Comparison of ENCODE assay signal across 7 cellular contexts in the genomic region with DNA sequence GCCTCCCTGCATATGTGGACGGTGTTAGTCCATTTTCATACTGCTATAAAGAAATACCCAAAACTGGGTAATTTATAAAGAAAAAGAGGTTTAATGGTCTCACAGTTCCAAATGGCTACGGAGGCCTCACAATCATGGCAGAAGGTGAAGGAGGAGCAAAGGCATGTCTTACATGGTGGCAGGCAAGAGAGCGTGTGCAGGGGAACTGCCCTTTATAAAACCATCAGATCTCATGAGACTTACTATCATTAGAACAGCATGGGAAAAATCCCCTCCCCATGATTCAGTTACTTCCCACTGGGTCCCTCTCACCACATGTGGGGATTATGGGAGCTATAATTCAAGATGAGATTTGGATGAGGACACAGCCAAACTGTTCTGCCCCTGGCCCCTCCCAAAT. TPM values are rescaled to one million over a fixed set of nuclear protein-coding genes. Genes with fewer than 3 reads are reported as not detected.
DNase-seq lines count a peak whose midpoint lies in the region; ATAC-seq and TF ChIP-seq lines count a peak whose summit lies in the region.
"Not testable (repeated sequence)": the region's sequence is repeated elsewhere in the genome, so short reads cannot be mapped to it uniquely, and the experiment has no call there.

No MANE protein-coding gene starts in this region.

- CTCF ChIA-PET in Calu3 (lab: Charles Lee); activated B cell treated with CpG ODN at 0.5 μM for 24 hours (lab: Charles Lee): not testable (repeated sequence)

- H3K23ac ChIP-seq in mesendoderm (ENCODE audit: low read length): not testable (repeated sequence)

- not testable (repeated sequence) for H2BK120ac ChIP-seq in mesendoderm (ENCODE audit: low read depth, low read length)

- H2BK15ac ChIP-seq in mesendoderm (replicated peaks; ENCODE audit: low read depth): not testable (repeated sequence)

- H3K27me3 Mint-ChIP-seq in Calu3 (ENCODE audit: unreplicated experiment); activated B cell treated with CpG ODN at 0.5 μM for 24 hours: not testable (repeated sequence)

- H3K79me1 ChIP-seq in mesendoderm (ENCODE audit: low read length): peaks cover 11% of the 10 kb centered on the region

- POLR2A ChIA-PET in activated B cell treated with CpG ODN at 0.5 μM for 24 hours (lab: Charles Lee): not testable (repeated sequence)

- H4K5ac ChIP-seq in mesendoderm (ENCODE audit: low read length): not testable (repeated sequence)

- H3K9me3 ChIP-seq in sigmoid colon: not testable (repeated sequence)

- H2BK5ac ChIP-seq in mesendoderm (ENCODE audit: low read length): not testable (repeated sequence)

- H3K36me3 ChIP-seq in mesendoderm (ENCODE audit: control insufficient read depth, insufficient read depth, low read length): not testable (repeated sequence)
- peaks cover 0 to 19% (median 5%) of the 10 kb centered on the region in 4 donors for H3K36me3 ChIP-seq in sigmoid colon

- TF ChIP-seq EP300 in sigmoid colon (IDR thresholded peaks at IDR 0.05): not testable (repeated sequence)

- H4K8ac ChIP-seq in mesendoderm (ENCODE audit: low read depth, low read length): not testable (repeated sequence)

- peak overlapping the region; percentile 51 for H3K4me2 ChIP-seq in mesendoderm (ENCODE audit: low read length)

- TF ChIP-seq POLR2A in sigmoid colon (IDR thresholded peaks at IDR 0.05): not testable (repeated sequence)

- intact Hi-C loops in Calu3 (cut with micrococcal nuclease; ENCODE audit: unreplicated experiment); activated B cell treated with CpG ODN at 0.5 μM for 24 hours (cut with micrococcal nuclease): not testable (repeated sequence)
- intact Hi-C loops in sigmoid colon (cut with DNase I): loop anchor here (10.0 kb wide), 1 partner anchor 662 kb away; the partner anchor contains the start of genes DPH3 and OXNAD1

- not testable (repeated sequence) for ATAC-seq in activated B cell treated with CpG ODN at 0.5 μM for 24 hours (ENCODE audit: low read depth)

- H3K9ac ChIP-seq in mesendoderm (ENCODE audit: low read length): not testable (repeated sequence)

- H3K56ac ChIP-seq in mesendoderm (ENCODE audit: low read length): not testable (repeated sequence)

- H3K4me1 Mint-ChIP-seq in Calu3 (ENCODE audit: low read depth, unreplicated experiment): peaks cover 30% of the 10 kb centered on the region
- H3K4me1 Mint-ChIP-seq in activated B cell treated with CpG ODN at 0.5 μM for 24 hours: peaks cover 38% of the 10 kb centered on the region

- H3K9me3 Mint-ChIP-seq in Calu3 (ENCODE audit: low read depth, unreplicated experiment); activated B cell treated with CpG ODN at 0.5 μM for 24 hours: not testable (repeated sequence)

- H3K27ac ChIP-seq in angular gyrus (ENCODE audit: low read depth, low read length): peak overlapping the region; percentile 98
- not testable (repeated sequence) for H3K27ac ChIP-seq in mesendoderm (ENCODE audit: low read depth, low read length)
- H3K27ac ChIP-seq in sigmoid colon: peak overlapping the region; percentile 83 to 91 (median 88)

- not testable (repeated sequence) for H3K18ac ChIP-seq in mesendoderm (ENCODE audit: low read length)

- not testable (repeated sequence) for DNase-seq in Calu3; LNCaP clone FGC (ENCODE audit: low read depth); activated B cell treated with CpG ODN at 0.5 μM for 24 hours; epithelial cell of proximal tubule (ENCODE audit: low read depth); mesendoderm; sigmoid colon

- H3K4me3 ChIP-seq in LNCaP clone FGC (ENCODE audit: low read depth, low read length): peak overlapping the region; percentile 100
- peak overlapping the region; percentile 83 for H3K4me3 ChIP-seq in epithelial cell of proximal tubule (ENCODE audit: low read depth, low read length)
- not testable (repeated sequence) for H3K4me3 ChIP-seq in mesendoderm (ENCODE audit: low read length)
- peak overlapping the region in 3 of 4 donors; percentile 88 to 92 (median 90) for H3K4me3 ChIP-seq in sigmoid colon

- not testable (repeated sequence) for H3K4ac ChIP-seq in mesendoderm (ENCODE audit: low read depth, low read length)

- TF ChIP-seq CTCF in Calu3 (IDR thresholded peaks at IDR 0.05; ENCODE audit: unreplicated experiment); LNCaP clone FGC (IDR thresholded peaks at IDR 0.05; ENCODE audit: control insufficient read depth, extremely low read depth, insufficient read depth); activated B cell treated with CpG ODN at 0.5 μM for 24 hours (IDR thresholded peaks at IDR 0.05); epithelial cell of proximal tubule (conservative IDR thresholded peaks at IDR 0.05; ENCODE audit: low read depth, low read length); sigmoid colon (IDR thresholded peaks at IDR 0.05): not testable (repeated sequence)

- H3K4me3 Mint-ChIP-seq in Calu3 (ENCODE audit: low read depth, unreplicated experiment) (peak overlapping the region; percentile 98), activated B cell treated with CpG ODN at 0.5 μM for 24 hours (peak overlapping the region; percentile 94)

- H3K27ac Mint-ChIP-seq in Calu3 (ENCODE audit: unreplicated experiment) (peak overlapping the region; percentile 95), activated B cell treated with CpG ODN at 0.5 μM for 24 hours (peak overlapping the region; percentile 98)

- H3K27me3 ChIP-seq in mesendoderm (ENCODE audit: insufficient read depth, low read length, poor library complexity); sigmoid colon: not testable (repeated sequence)

- H2AK5ac ChIP-seq in mesendoderm (ENCODE audit: low read length): not testable (repeated sequence)

- not testable (repeated sequence) for H3K79me2 ChIP-seq in mesendoderm (ENCODE audit: control insufficient read depth, insufficient read depth, low read length)

- WGBS in mesendoderm (ENCODE audit: extremely low coverage, insufficient coverage, low lambda C conversion rate): no CpG with 5 or more reads among the region's 3 CpGs
- WGBS in sigmoid colon, 2 donors: 94 to 97% methylated on average over 3 of the region's 3 CpGs

- not testable (repeated sequence) for H3K4me1 ChIP-seq in mesendoderm (ENCODE audit: control insufficient read depth, low read depth, low read length)
- H3K4me1 ChIP-seq in sigmoid colon: peaks cover 0 to 24% (median 22%) of the 10 kb centered on the region in 4 donors

- peaks cover 32% of the 10 kb centered on the region for H3K36me3 Mint-ChIP-seq in Calu3 (ENCODE audit: insufficient read depth, unreplicated experiment)
- H3K36me3 Mint-ChIP-seq in activated B cell treated with CpG ODN at 0.5 μM for 24 hours (ENCODE audit: low read depth): peaks cover 54% of the 10 kb centered on the region

- not testable (repeated sequence) for BruUV-seq in Calu3 (replicated peaks; lab: Mats Ljungman, UMichigan)

RNA-seq across cellular contexts. Expression of gene BTD, which starts 1.3 kb away (rescaled TPM):
- total RNA-seq in Calu3 (2022): 7.7 and 9.4 TPM in 2 replicates
- total RNA-seq in activated B cell treated with CpG ODN at 0.5 μM for 24 hours: 7.6 and 9.1 TPM in 2 replicates
- 12.1 and 16.0 TPM in 2 replicates for total RNA-seq in epithelial cell of proximal tubule
- polyA plus RNA-seq in mesendoderm (2013, experiment 1 of 2): 15.7 TPM
- 15.1 TPM for polyA plus RNA-seq in mesendoderm (2013, experiment 2 of 2)
- total RNA-seq in sigmoid colon: 10 to 100 TPM; 23.5 to 35.5 (median 30.1) TPM
- 10 to 100 TPM in 1 of 3 donors, 1 to 10 TPM in 2; 6.6 to 13.5 (median 7.2) TPM for polyA plus RNA-seq in sigmoid colon

RNA-seq across cellular contexts. Expression of gene HACL1, which starts 1.4 kb away (rescaled TPM):
- 19.6 and 21.4 TPM in 2 replicates for total RNA-seq in Calu3 (2022)
- 24.7 and 28.4 TPM in 2 replicates for total RNA-seq in activated B cell treated with CpG ODN at 0.5 μM for 24 hours
- 17.9 and 22.1 TPM in 2 replicates for total RNA-seq in epithelial cell of proximal tubule
- polyA plus RNA-seq in mesendoderm (2013, experiment 1 of 2): 28.8 TPM
- 27.7 TPM for polyA plus RNA-seq in mesendoderm (2013, experiment 2 of 2)
- 10 to 100 TPM; 15.5 to 24.7 (median 22.1) TPM for total RNA-seq in sigmoid colon
- 10 to 100 TPM; 10.9 to 13.4 (median 13.2) TPM for polyA plus RNA-seq in sigmoid colon
